Comparison of ENCODE assay signal across 8 cellular contexts in genomic region chr17:40803617-40804082, GRCh38. TPM values are rescaled to one million over a fixed set of nuclear protein-coding genes. Genes with fewer than 3 reads are reported as not detected.
DNase-seq lines count a peak whose midpoint lies in the region; ATAC-seq and TF ChIP-seq lines count a peak whose summit lies in the region.

No MANE protein-coding gene starts in this region.

- H3K4me1 Mint-ChIP-seq in T-helper 2 cell treated with Interferon-gamma antibody and Interleukin-4, amounts not matched to agents 5 μg/mL and 100 μg/mL, for 36 hours (ENCODE audit: low read depth) = peaks cover 3% of the 10 kb centered on the region

- intact Hi-C loops in sigmoid colon (cut with DNase I) = loop anchor here (5.0 kb wide), 2 partner anchors 744 to 859 kb away; no protein-coding TSS in a partner anchor

- no peaks in the 10 kb centered on the region for H3K9me3 ChIP-seq in right atrium auricular region
- no peaks in the 10 kb centered on the region for H3K9me3 ChIP-seq in sigmoid colon

- no peak overlapping the region for H3K27ac ChIP-seq in right atrium auricular region
- no peak overlapping the region for H3K27ac ChIP-seq in sigmoid colon

- DNase-seq in 8988T (peak; percentile 75), NCI-H2029 (lab: John Stamatoyannopoulos, UW) (peak; percentile 60), amniotic epithelial cell (ENCODE audit: low read depth) (peak; percentile 56), right atrium auricular region (ENCODE audit: low spot score) (peak; percentile 76), sigmoid colon (peak; percentile 75)
- peak; percentile 57 for DNase-seq in T-helper 2 cell treated with Interferon-gamma antibody and Interleukin-4, amounts not matched to agents 5 μg/mL and 100 μg/mL, for 36 hours (ENCODE audit: low spot score)

- H3K27me3 Mint-ChIP-seq in T-helper 2 cell treated with Interferon-gamma antibody and Interleukin-4, amounts not matched to agents 5 μg/mL and 100 μg/mL, for 36 hours (ENCODE audit: low read depth) = peaks cover 47% of the 10 kb centered on the region

- no peaks in the 10 kb centered on the region for H3K36me3 ChIP-seq in right atrium auricular region
- no peaks in the 10 kb centered on the region for H3K36me3 ChIP-seq in sigmoid colon

- no peak overlapping the region for H3K4me3 Mint-ChIP-seq in T-helper 2 cell treated with Interferon-gamma antibody and Interleukin-4, amounts not matched to agents 5 μg/mL and 100 μg/mL, for 36 hours

- ATAC-seq in GM18907 (IDR thresholded peaks at IDR 0.05; ENCODE audit: unreplicated experiment) (peak; percentile 59), GM21529 (IDR thresholded peaks at IDR 0.05; ENCODE audit: unreplicated experiment) (no peak)

- TF ChIP-seq POLR2A in sigmoid colon (IDR thresholded peaks at IDR 0.05) = no peak

- H3K9me3 Mint-ChIP-seq in T-helper 2 cell treated with Interferon-gamma antibody and Interleukin-4, amounts not matched to agents 5 μg/mL and 100 μg/mL, for 36 hours = no peaks in the 10 kb centered on the region

- TF ChIP-seq CTCF in right atrium auricular region (IDR thresholded peaks at IDR 0.05) (peak; percentile 64 to 84), sigmoid colon (IDR thresholded peaks at IDR 0.05) (peak; percentile 40 to 66 (median 48))

- peaks cover 0 to 3% of the 10 kb centered on the region in 2 donors for H3K27me3 ChIP-seq in right atrium auricular region
- peaks cover 0 to 39% (median 3%) of the 10 kb centered on the region in 3 donors for H3K27me3 ChIP-seq in sigmoid colon

- no peak overlapping the region for H3K4me3 ChIP-seq in right atrium auricular region
- H3K4me3 ChIP-seq in sigmoid colon = no peak overlapping the region

- H3K4me1 ChIP-seq in right atrium auricular region = peaks cover 0 to 6% of the 10 kb centered on the region in 2 donors
- H3K4me1 ChIP-seq in sigmoid colon = no peaks in the 10 kb centered on the region

- no peak overlapping the region for H3K27ac Mint-ChIP-seq in T-helper 2 cell treated with Interferon-gamma antibody and Interleukin-4, amounts not matched to agents 5 μg/mL and 100 μg/mL, for 36 hours

- no peak for TF ChIP-seq EP300 in sigmoid colon (IDR thresholded peaks at IDR 0.05)

- H3K36me3 Mint-ChIP-seq in T-helper 2 cell treated with Interferon-gamma antibody and Interleukin-4, amounts not matched to agents 5 μg/mL and 100 μg/mL, for 36 hours (ENCODE audit: low read depth) = no peaks in the 10 kb centered on the region

- WGBS in sigmoid colon, 2 donors = 5 to 13% methylated on average over 13 of the region's 13 CpGs

RNA-seq across cellular contexts. Expression of gene KRT28, which starts 3.9 kb away (rescaled TPM):
- total RNA-seq in right atrium auricular region (not detected), sigmoid colon (not detected)
- not detected for polyA plus RNA-seq in sigmoid colon

RNA-seq across cellular contexts. Expression of gene KRT10, which starts 18.8 kb away (rescaled TPM):
- total RNA-seq in right atrium auricular region = 10 to 100 TPM; 18.9 to 21.5 TPM
- total RNA-seq in sigmoid colon = 10 to 100 TPM in 1 of 4 donors, 1 to 10 TPM in 2, under 1 TPM in 1; 0.83 to 26.0 (median 6.7) TPM
- 10 to 100 TPM; 14.6 to 42.0 (median 32.4) TPM for polyA plus RNA-seq in sigmoid colon

RNA-seq across cellular contexts. Expression of gene KRT27, which starts 21.3 kb away (rescaled TPM):
- total RNA-seq in right atrium auricular region = not detected
- under 1 TPM in 1 of 4 donors, not detected in 3; 0.55 TPM for total RNA-seq in sigmoid colon
- polyA plus RNA-seq in sigmoid colon = under 1 TPM in 1 of 3 donors, not detected in 2; 0.07 TPM

RNA-seq across cellular contexts. Expression of gene KRT26, which starts 31.6 kb away (rescaled TPM):
- total RNA-seq in right atrium auricular region = not detected
- total RNA-seq in sigmoid colon = not detected
- not detected for polyA plus RNA-seq in sigmoid colon

RNA-seq across cellular contexts. Expression of gene KRT25, which starts 48.5 kb away (rescaled TPM):
- total RNA-seq in right atrium auricular region (not detected), sigmoid colon (under 1 TPM in 1 of 4 donors, not detected in 3; 0.36 TPM)
- polyA plus RNA-seq in sigmoid colon = not detected
